11 cellular contexts compared by ENCODE assay signal in the genomic region with DNA sequence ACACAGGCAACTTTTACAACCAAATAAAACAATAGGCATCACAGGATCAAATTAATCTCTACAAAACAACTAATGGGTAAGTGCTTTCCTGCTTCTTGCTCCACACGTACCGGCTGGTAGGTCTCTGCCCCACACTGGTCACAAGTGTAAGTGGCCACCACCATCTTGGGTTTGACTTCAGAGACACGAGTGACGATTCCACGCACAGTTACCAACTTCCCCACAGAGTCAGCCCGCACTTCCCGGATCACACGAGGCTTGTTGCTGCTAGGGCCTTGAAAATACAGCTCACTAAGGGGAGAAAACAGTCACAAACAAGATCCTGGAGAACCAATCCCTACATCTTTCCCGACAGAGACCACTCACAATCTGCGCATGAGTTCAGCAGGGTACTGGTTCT. TPM values are rescaled to one million over a fixed set of nuclear protein-coding genes. Genes with fewer than 3 reads are reported as not detected.
A peak's percentile ranks its signal among the peaks of the same experiment; 100 is the strongest.
DNase-seq lines count a peak whose midpoint lies in the region; TF ChIP-seq lines count a peak whose summit lies in the region.
"Had no signal": no experiment of that assay in that cellular context is flagged by ENCODE, and none has a peak within 500 bp of the region (broad histone marks: within the 10 kb centered on the region; RNA-seq: fewer than 3 reads in every experiment).

No MANE protein-coding gene starts in this region.

- peak overlapping the region; percentile 95 for H3K4me3 Mint-ChIP-seq in Caco-2 (ENCODE audit: unreplicated experiment)
- H3K4me3 Mint-ChIP-seq in dendritic cell treated with granulocyte-macrophage colony-stimulating factor and Interleukin-4, amounts not matched to agents 40 ng/mL and 50 ng/mL, for 4 days = no peak overlapping the region

- BruUV-seq in Caco-2 (replicated peaks; lab: Mats Ljungman, UMichigan) = no TSS peak

- no peak overlapping the region for H2BK15ac ChIP-seq in neuronal stem cell (ENCODE audit: low read length)

- H3K4me3 ChIP-seq in Caco-2 (ENCODE audit: low read depth, low read length) (no peak overlapping the region), LNCaP clone FGC (ENCODE audit: low read depth, low read length) (peak overlapping the region; percentile 64; the same call in 1 of the 2 replicates), neuronal stem cell (ENCODE audit: low read length in 2 of 2) (peak overlapping the region in 1 of 2 donors; percentile 99)

- H3K27ac Mint-ChIP-seq in Caco-2 (ENCODE audit: unreplicated experiment) = peak overlapping the region; percentile 99
- peak overlapping the region; percentile 98 for H3K27ac Mint-ChIP-seq in dendritic cell treated with granulocyte-macrophage colony-stimulating factor and Interleukin-4, amounts not matched to agents 40 ng/mL and 50 ng/mL, for 4 days

- H3K9me3 ChIP-seq in Caco-2 (no peaks in the 10 kb centered on the region), neuronal stem cell (replicated peaks in 1 of 2; ENCODE audit: control insufficient read depth in 2 of 2, insufficient read depth in 1 of 2, low read depth in 1 of 2, low read length in 2 of 2) (no peaks in the 10 kb centered on the region)

- H4K8ac ChIP-seq in neuronal stem cell (ENCODE audit: low read depth, low read length) = no peak overlapping the region

- peaks cover 99% of the 10 kb centered on the region for H3K36me3 Mint-ChIP-seq in Caco-2 (ENCODE audit: insufficient read depth, unreplicated experiment)
- H3K36me3 Mint-ChIP-seq in dendritic cell treated with granulocyte-macrophage colony-stimulating factor and Interleukin-4, amounts not matched to agents 40 ng/mL and 50 ng/mL, for 4 days (ENCODE audit: low read depth) = peaks cover 83% of the 10 kb centered on the region

- H2BK5ac ChIP-seq in neuronal stem cell (ENCODE audit: low read length) = no peak overlapping the region

- peaks cover 23% of the 10 kb centered on the region for H3K4me1 Mint-ChIP-seq in Caco-2 (ENCODE audit: low read depth, unreplicated experiment)
- H3K4me1 Mint-ChIP-seq in dendritic cell treated with granulocyte-macrophage colony-stimulating factor and Interleukin-4, amounts not matched to agents 40 ng/mL and 50 ng/mL, for 4 days (ENCODE audit: low read depth) = peaks cover 41% of the 10 kb centered on the region

- H3K27me3 ChIP-seq in Caco-2 (replicated peaks; ENCODE audit: control insufficient read depth, insufficient read depth, low read length) = no peaks in the 10 kb centered on the region
- H3K27me3 ChIP-seq in neuronal stem cell (ENCODE audit: control insufficient read depth in 3 of 3, insufficient read depth in 3 of 3, low read depth in 1 of 3, low read length in 3 of 3) = no peaks in the 10 kb centered on the region

- H3K4me2 ChIP-seq in neuronal stem cell (ENCODE audit: insufficient read depth, low read length, poor library complexity, severe bottlenecking) = no peak overlapping the region

- no peak overlapping the region for H2AK5ac ChIP-seq in neuronal stem cell (ENCODE audit: low read depth, low read length)

- H3K9ac ChIP-seq in neuronal stem cell (ENCODE audit: low read depth, low read length, poor library complexity) = peak overlapping the region; percentile 37

- H3K36me3 ChIP-seq in Caco-2 (ENCODE audit: control insufficient read depth, insufficient read depth, low read length) = peaks cover 13% of the 10 kb centered on the region
- H3K36me3 ChIP-seq in neuronal stem cell (replicated peaks in 1 of 2; ENCODE audit: control insufficient read depth in 2 of 2, insufficient read depth in 2 of 2, low read length in 2 of 2) = peaks cover 54 to 71% of the 10 kb centered on the region in 2 donors

- no peak overlapping the region for H2AFZ ChIP-seq in neuronal stem cell (ENCODE audit: low read length)

- H2BK12ac ChIP-seq in neuronal stem cell (ENCODE audit: low read length) = no peak overlapping the region

- peaks cover 10% of the 10 kb centered on the region for H3K79me1 ChIP-seq in neuronal stem cell (ENCODE audit: low read depth, low read length)

- intact Hi-C loops in Caco-2 (cut with micrococcal nuclease; ENCODE audit: unreplicated experiment) = no loop called here
- intact Hi-C loops in dendritic cell treated with granulocyte-macrophage colony-stimulating factor and Interleukin-4, amounts not matched to agents 40 ng/mL and 50 ng/mL, for 4 days (cut with micrococcal nuclease) = no loop called here

- no peak overlapping the region for H3K4ac ChIP-seq in neuronal stem cell (ENCODE audit: low read length)

- CTCF ChIA-PET in Caco-2 (lab: Charles Lee) = no interaction called here

- H3K27me3 Mint-ChIP-seq in Caco-2 (ENCODE audit: insufficient read depth, unreplicated experiment) = no peaks in the 10 kb centered on the region
- H3K27me3 Mint-ChIP-seq in dendritic cell treated with granulocyte-macrophage colony-stimulating factor and Interleukin-4, amounts not matched to agents 40 ng/mL and 50 ng/mL, for 4 days = no peaks in the 10 kb centered on the region

- H3K23ac ChIP-seq in neuronal stem cell (ENCODE audit: low read depth, low read length, poor library complexity) = no peak overlapping the region

- POLR2A ChIA-PET in Caco-2 (lab: Charles Lee) = no interaction called here

- no peaks in the 10 kb centered on the region for H3K9me3 Mint-ChIP-seq in Caco-2 (ENCODE audit: unreplicated experiment)
- H3K9me3 Mint-ChIP-seq in dendritic cell treated with granulocyte-macrophage colony-stimulating factor and Interleukin-4, amounts not matched to agents 40 ng/mL and 50 ng/mL, for 4 days = no peaks in the 10 kb centered on the region

- H2BK120ac ChIP-seq in neuronal stem cell (ENCODE audit: low read depth, low read length) = no peak overlapping the region

- H3K14ac ChIP-seq in neuronal stem cell (ENCODE audit: low read length) = no peak overlapping the region

- no peak overlapping the region for H3K18ac ChIP-seq in neuronal stem cell (ENCODE audit: low read length)

- no peak for DNase-seq in Caco-2
- no peak for DNase-seq in LNCaP clone FGC (ENCODE audit: low read depth)
- no peak for DNase-seq in neuronal stem cell (ENCODE audit: low spot score)
- DNase-seq in GF-D8 (lab: John Stamatoyannopoulos, UW) = no peak
- DNase-seq in OCI-M1 (lab: John Stamatoyannopoulos, UW) = no peak
- no peak for DNase-seq in cerebellum (ENCODE audit: low spot score)
- DNase-seq: central memory CD4-positive, alpha-beta T cell; foreskin melanocyte; NCI-H510A; SHP77 treated with DMSO at 0.1 percent for 48 hours had no signal

- no peak overlapping the region for H4K91ac ChIP-seq in neuronal stem cell (ENCODE audit: low read depth, low read length, poor library complexity)

- H3K27ac ChIP-seq in neuronal stem cell (replicated peaks; ENCODE audit: low read length) = no peak overlapping the region

- no peak for TF ChIP-seq CTCF in Caco-2 (IDR thresholded peaks at IDR 0.05; ENCODE audit: insufficient read depth in 1 of 2, low read depth in 1 of 2, low read length in 1 of 2, severe bottlenecking in 1 of 2, unreplicated experiment in 1 of 2)
- no peak for TF ChIP-seq CTCF in LNCaP clone FGC (IDR thresholded peaks at IDR 0.05; ENCODE audit: control insufficient read depth, extremely low read depth, insufficient read depth)

- H3K4me1 ChIP-seq in Caco-2 = peaks cover 5% of the 10 kb centered on the region; the same call in 1 of the 2 replicates
- H3K4me1 ChIP-seq in neuronal stem cell (ENCODE audit: control insufficient read depth in 2 of 2, insufficient read depth in 1 of 2, low read depth in 1 of 2, low read length in 2 of 2) = peaks cover 10 to 20% of the 10 kb centered on the region in 2 donors

- no CpG with 5 or more reads among the region's 10 CpGs for WGBS in neuronal stem cell (ENCODE audit: extremely low coverage in 2 of 2, insufficient read length in 2 of 2, insufficient replicate concordance in 1 of 2), 2 donors

RNA-seq across cellular contexts. Expression of gene MCM7, which starts 2.3 kb away (rescaled TPM):
- total RNA-seq in Caco-2 (2022) (227 and 240 TPM in 2 replicates), cerebellum (57.2 TPM)
- polyA plus RNA-seq in neuronal stem cell (2013, experiment 1 of 2) = 218 TPM
- 219 TPM for polyA plus RNA-seq in neuronal stem cell (2013, experiment 2 of 2)

RNA-seq across cellular contexts. Expression of gene AP4M1, which starts 2.5 kb away (rescaled TPM):
- 14.9 and 16.2 TPM in 2 replicates for total RNA-seq in Caco-2 (2022)
- polyA plus RNA-seq in neuronal stem cell (2013, experiment 1 of 2) = 10.7 TPM
- 10.2 TPM for polyA plus RNA-seq in neuronal stem cell (2013, experiment 2 of 2)
- 15.6 TPM for total RNA-seq in cerebellum

RNA-seq across cellular contexts. Expression of gene COPS6, which starts 10.1 kb away (rescaled TPM):
- total RNA-seq in Caco-2 (2022) (142 and 150 TPM in 2 replicates), cerebellum (28.8 TPM)
- polyA plus RNA-seq in neuronal stem cell (2013, experiment 1 of 2) = 104 TPM
- 102 TPM for polyA plus RNA-seq in neuronal stem cell (2013, experiment 2 of 2)

RNA-seq across cellular contexts. Expression of gene ZNF3, which starts 17.4 kb away (rescaled TPM):
- total RNA-seq in Caco-2 (2022) (37.8 and 41.1 TPM in 2 replicates), cerebellum (49.7 TPM)
- polyA plus RNA-seq in neuronal stem cell (2013, experiment 1 of 2) = 57.7 TPM
- 59.6 TPM for polyA plus RNA-seq in neuronal stem cell (2013, experiment 2 of 2)

RNA-seq across cellular contexts. Expression of gene TAF6, which starts 20.2 kb away (rescaled TPM):
- 81.1 and 81.2 TPM in 2 replicates for total RNA-seq in Caco-2 (2022)
- 77.7 TPM for polyA plus RNA-seq in neuronal stem cell (2013, experiment 1 of 2)
- polyA plus RNA-seq in neuronal stem cell (2013, experiment 2 of 2) = 76.6 TPM
- 23.8 TPM for total RNA-seq in cerebellum
